Comparison of ENCODE assay signal across 9 cellular contexts in genomic region chr6:113122060-113122459, GRCh38.
DNase-seq lines count a peak whose midpoint lies in the region; ATAC-seq and TF ChIP-seq lines count a peak whose summit lies in the region.
"Had no signal": no experiment of that assay in that cellular context is flagged by ENCODE, and none has a peak within 500 bp of the region (broad histone marks: within the 10 kb centered on the region; RNA-seq: fewer than 3 reads in every experiment).

No MANE protein-coding gene starts in this region.

- H3K27me3 ChIP-seq in SK-N-SH (ENCODE audit: insufficient read depth) (no peaks in the 10 kb centered on the region), foreskin keratinocyte (no peaks in the 10 kb centered on the region)

- H3K27ac ChIP-seq in SK-N-SH (ENCODE audit: low read depth in 2 of 2, low read length in 1 of 2) (peak overlapping the region; percentile 89 to 94; a peak in 3 of 4 replicates), foreskin keratinocyte (no peak overlapping the region)

- TF ChIP-seq CTCF in SK-N-SH (IDR thresholded peaks at IDR 0.05): peak; percentile 65
- peak; percentile 63 for TF ChIP-seq CTCF in foreskin keratinocyte (conservative IDR thresholded peaks at IDR 0.05)
- no peak for TF ChIP-seq CTCF in mucosa of descending colon (IDR thresholded peaks at IDR 0.05)

- H3K9me3 ChIP-seq in SK-N-SH (peaks cover 9% of the 10 kb centered on the region; the same call in 1 of the 2 replicates), mucosa of descending colon (no peaks in the 10 kb centered on the region)

- peak overlapping the region; percentile 59; the same call in 1 of the 2 replicates for H3K9ac ChIP-seq in SK-N-SH

- peaks cover 0 to 14% of the 10 kb centered on the region in 2 experiments; a peak in 2 of 4 replicates for H3K4me1 ChIP-seq in SK-N-SH (ENCODE audit: control insufficient read depth in 1 of 2, insufficient read depth in 2 of 2, low read depth in 1 of 2, low read length in 1 of 2)
- H3K4me1 ChIP-seq in foreskin keratinocyte: peaks cover 31% of the 10 kb centered on the region
- no peaks in the 10 kb centered on the region for H3K4me1 ChIP-seq in mucosa of descending colon (ENCODE audit: low read depth)

- H3F3A ChIP-seq in SK-N-SH (replicated peaks; ENCODE audit: insufficient read depth): peaks cover 43% of the 10 kb centered on the region

- CTCF ChIA-PET in SK-N-SH (lab: Yijun Ruan, JAX): interaction anchor here (1.4 kb wide), 1 partner anchor 73 kb away, joined by 3 read pairs; no protein-coding TSS in a partner anchor

- DNase-seq in HCEC 1CT (peak; percentile 92), SK-N-SH (no peak), foreskin keratinocyte (peak; percentile 79 to 87), renal cortical epithelial cell (ENCODE audit: low read depth) (peak; percentile 99), mucosa of descending colon (no peak), NOMO-1 treated with DMSO at 0.1 percent for 48 hours (lab: John Stamatoyannopoulos, UW; ENCODE audit: unreplicated experiment) (no peak)
- DNase-seq: NCI-H1436 treated with DMSO at 0.1 percent for 48 hours had no signal

- H2AFZ ChIP-seq in SK-N-SH (ENCODE audit: low read depth): peak overlapping the region; percentile 65; the same call in 1 of the 2 replicates

- H3K4me2 ChIP-seq in SK-N-SH: peak overlapping the region; percentile 45; the same call in 1 of the 2 replicates

- 14% methylated on average over 1 of the region's 1 CpG for WGBS in SK-N-SH (ENCODE audit: low lambda C conversion rate)

- TF ChIP-seq RAD21 in SK-N-SH (IDR thresholded peaks at IDR 0.05; ENCODE audit: low read length): peak; percentile 32

- POLR2A ChIA-PET in SK-N-SH (lab: Yijun Ruan, JAX): no interaction called here

- H3K79me2 ChIP-seq in SK-N-SH (ENCODE audit: insufficient read depth): no peaks in the 10 kb centered on the region

- H3K36me3 ChIP-seq in SK-N-SH (replicated peaks in 1 of 2; ENCODE audit: control insufficient read depth in 1 of 2, insufficient read depth in 2 of 2, low read length in 1 of 2): no peaks in the 10 kb centered on the region
- no peaks in the 10 kb centered on the region for H3K36me3 ChIP-seq in mucosa of descending colon (ENCODE audit: low read depth)

- peak; percentile 65 for ATAC-seq in foreskin keratinocyte
- no peak for ATAC-seq in GM18868 (IDR thresholded peaks at IDR 0.05; ENCODE audit: unreplicated experiment)
- no peak for ATAC-seq in mucosa of descending colon
- no peak for ATAC-seq in GM21576 (IDR thresholded peaks at IDR 0.05; ENCODE audit: unreplicated experiment)

- peak; percentile 13 to 95; a peak in 3 of 4 replicates for TF ChIP-seq EP300 in SK-N-SH (IDR thresholded peaks at IDR 0.05; ENCODE audit: borderline replicate concordance in 1 of 2, low read depth in 1 of 2, low read length in 1 of 2)

- H3K4me3 ChIP-seq in SK-N-SH (ENCODE audit: low read depth in 2 of 2, low read length in 1 of 2) (no peak overlapping the region), mucosa of descending colon (no peak overlapping the region)

- intact Hi-C loops in mucosa of descending colon (cut with DNase I, micrococcal nuclease): no loop called here

- no peaks in the 10 kb centered on the region for H3K9me2 ChIP-seq in SK-N-SH

- no peaks in the 10 kb centered on the region for H4K20me1 ChIP-seq in SK-N-SH (ENCODE audit: insufficient read depth)

TF ChIP-seq in SK-N-SH, 30 proteins besides CTCF, POLR2A, EP300 and RAD21 (continues in another document):
- TF ChIP-seq EZH2phosphoT487 (IDR thresholded peaks at IDR 0.05; ENCODE audit: borderline replicate concordance, low read depth) (no peak), NRF1 (IDR thresholded peaks at IDR 0.05; ENCODE audit: low read depth, low read length) (no peak), ELF1 (IDR thresholded peaks at IDR 0.05) (peak; percentile 52; the same call in 1 of the 2 replicates), RFX5 (IDR thresholded peaks at IDR 0.05; ENCODE audit: low read length) (no peak), TCF12 (IDR thresholded peaks at IDR 0.05) (peak; percentile 89), GATA2 (CRISPR knock-in tag; IDR thresholded peaks at IDR 0.05) (no peak), MEF2A (IDR thresholded peaks at IDR 0.05; ENCODE audit: borderline replicate concordance, low read depth) (peak; percentile 19; the same call in 1 of the 2 replicates), SMC3 (IDR thresholded peaks at IDR 0.05; ENCODE audit: low read depth, low read length) (peak; percentile 35; the same call in 1 of the 2 replicates), ZBTB33 (IDR thresholded peaks at IDR 0.05; ENCODE audit: borderline replicate concordance, low read depth) (no peak), FOSL2 (IDR thresholded peaks at IDR 0.05; ENCODE audit: borderline replicate concordance, low read depth) (peak; percentile 83), SIN3A (IDR thresholded peaks at IDR 0.05; ENCODE audit: borderline replicate concordance, low read depth, low read length) (no peak), CHD2 (IDR thresholded peaks at IDR 0.05; ENCODE audit: low read length, partially characterized antibody) (peak; percentile 13), JUND (IDR thresholded peaks at IDR 0.05) (peak; percentile 90), RCOR1 (IDR thresholded peaks at IDR 0.05; ENCODE audit: low read length) (no peak), RXRA (IDR thresholded peaks at IDR 0.05; ENCODE audit: borderline replicate concordance, low read depth) (peak; percentile 99), MXI1 (IDR thresholded peaks at IDR 0.05; ENCODE audit: low read depth, low read length) (no peak), FOXM1 (IDR thresholded peaks at IDR 0.05; ENCODE audit: low read depth) (0 out of 2 replicates have a peak, but pooled peaks have one; percentile 34), NFIC (IDR thresholded peaks at IDR 0.05; ENCODE audit: borderline replicate concordance) (peak; percentile 87), POLR2AphosphoS5 (IDR thresholded peaks at IDR 0.05; ENCODE audit: low read depth, low read length) (peak; percentile 70; the same call in 1 of the 2 replicates)
- TF ChIP-seq, protein P1, sequence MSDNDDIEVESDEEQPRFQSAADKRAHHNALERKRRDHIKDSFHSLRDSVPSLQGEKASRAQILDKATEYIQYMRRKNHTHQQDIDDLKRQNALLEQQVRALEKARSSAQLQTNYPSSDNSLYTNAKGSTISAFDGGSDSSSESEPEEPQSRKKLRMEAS (IDR thresholded peaks at IDR 0.05; ENCODE audit: low read depth): no peak; the same call in 1 of the 2 replicates
- TF ChIP-seq, protein P2, sequence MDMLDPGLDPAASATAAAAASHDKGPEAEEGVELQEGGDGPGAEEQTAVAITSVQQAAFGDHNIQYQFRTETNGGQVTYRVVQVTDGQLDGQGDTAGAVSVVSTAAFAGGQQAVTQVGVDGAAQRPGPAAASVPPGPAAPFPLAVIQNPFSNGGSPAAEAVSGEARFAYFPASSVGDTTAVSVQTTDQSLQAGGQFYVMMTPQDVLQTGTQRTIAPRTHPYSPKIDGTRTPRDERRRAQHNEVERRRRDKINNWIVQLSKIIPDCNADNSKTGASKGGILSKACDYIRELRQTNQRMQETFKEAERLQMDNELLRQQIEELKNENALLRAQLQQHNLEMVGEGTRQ (IDR thresholded peaks at IDR 0.05; ENCODE audit: borderline replicate concordance, low read depth, low read length): no peak
- TF ChIP-seq, protein P3, sequence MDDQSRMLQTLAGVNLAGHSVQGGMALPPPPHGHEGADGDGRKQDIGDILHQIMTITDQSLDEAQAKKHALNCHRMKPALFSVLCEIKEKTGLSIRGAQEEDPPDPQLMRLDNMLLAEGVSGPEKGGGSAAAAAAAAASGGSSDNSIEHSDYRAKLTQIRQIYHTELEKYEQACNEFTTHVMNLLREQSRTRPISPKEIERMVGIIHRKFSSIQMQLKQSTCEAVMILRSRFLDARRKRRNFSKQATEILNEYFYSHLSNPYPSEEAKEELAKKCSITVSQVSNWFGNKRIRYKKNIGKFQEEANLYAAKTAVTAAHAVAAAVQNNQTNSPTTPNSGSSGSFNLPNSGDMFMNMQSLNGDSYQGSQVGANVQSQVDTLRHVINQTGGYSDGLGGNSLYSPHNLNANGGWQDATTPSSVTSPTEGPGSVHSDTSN (IDR thresholded peaks at IDR 0.05): peak; percentile 71
- TF ChIP-seq, protein P4, sequence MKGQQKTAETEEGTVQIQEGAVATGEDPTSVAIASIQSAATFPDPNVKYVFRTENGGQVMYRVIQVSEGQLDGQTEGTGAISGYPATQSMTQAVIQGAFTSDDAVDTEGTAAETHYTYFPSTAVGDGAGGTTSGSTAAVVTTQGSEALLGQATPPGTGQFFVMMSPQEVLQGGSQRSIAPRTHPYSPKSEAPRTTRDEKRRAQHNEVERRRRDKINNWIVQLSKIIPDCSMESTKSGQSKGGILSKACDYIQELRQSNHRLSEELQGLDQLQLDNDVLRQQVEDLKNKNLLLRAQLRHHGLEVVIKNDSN (IDR thresholded peaks at IDR 0.05; ENCODE audit: borderline replicate concordance, low read depth): no peak

Comparison
In these comparisons a context has a peak if more than half of its experiments do, and no peak if none do; other contexts are left out.
1. DNase-seq: peak in HCEC 1CT (single experiment), foreskin keratinocyte (2 of 2) and renal cortical epithelial cell (single experiment); none in SK-N-SH (single experiment), mucosa of descending colon (0 of 3) and NOMO-1 treated with DMSO at 0.1 percent for 48 hours (single experiment).